In the genomic region with DNA sequence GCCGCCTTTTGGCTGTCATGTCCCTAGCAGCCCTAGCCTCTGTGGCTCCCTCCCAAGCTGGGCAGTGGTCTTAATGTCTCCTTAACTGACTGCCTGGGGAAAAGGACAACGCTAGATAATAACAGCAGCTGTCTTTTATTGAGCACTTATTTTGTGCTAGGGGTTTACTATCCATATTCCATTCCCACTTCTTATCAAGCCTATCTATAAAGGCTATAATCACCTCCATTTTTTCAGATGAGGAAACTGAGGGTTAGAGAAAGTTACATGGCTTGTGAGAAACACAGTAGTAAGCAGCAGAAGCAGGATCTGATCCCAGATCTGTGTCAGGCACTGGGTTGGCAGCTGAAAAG, we compare ENCODE assay signal across 1 cellular context.
TF ChIP-seq lines count a peak whose summit lies in the region.

No MANE protein-coding gene starts in this region.

TF ChIP-seq in A549, 52 proteins besides CTCF, POLR2A, EP300 and RAD21:
- TF ChIP-seq EHMT2 (IDR thresholded peaks at IDR 0.05; ENCODE audit: low read depth) (no peak), SMC3 (IDR thresholded peaks at IDR 0.05) (0 out of 3 replicates have a peak, but pooled peaks have one; percentile 14)
